In genomic region chr14:23326491-23327332, GRCh38 we compare ENCODE assay signal across 1 cellular context.
A peak's percentile ranks its signal among the peaks of the same experiment; 100 is the strongest.
TF ChIP-seq lines count a peak whose summit lies in the region.

No MANE protein-coding gene starts in this region.

TF ChIP-seq in endothelial cell of umbilical vein, 7 proteins besides CTCF, POLR2A, EP300 and RAD21:
- TF ChIP-seq POLR2AphosphoS5 (IDR thresholded peaks at IDR 0.05; ENCODE audit: insufficient read depth, low read depth, low read length) = peak; percentile 37
- TF ChIP-seq JUN (IDR thresholded peaks at IDR 0.05; ENCODE audit: borderline replicate concordance, insufficient read depth, insufficient read length, low read depth) = no peak
